Comparison of ENCODE assay signal across 18 cellular contexts in genomic region chr2:161430416-161430815, GRCh38. TPM values are rescaled to one million over a fixed set of nuclear protein-coding genes. Genes with fewer than 3 reads are reported as not detected.
A peak's percentile ranks its signal among the peaks of the same experiment; 100 is the strongest.
DNase-seq lines count a peak whose midpoint lies in the region; ATAC-seq, FAIRE-seq and TF ChIP-seq lines count a peak whose summit lies in the region.
"Had no signal": no experiment of that assay in that cellular context is flagged by ENCODE, and none has a peak within 500 bp of the region (broad histone marks: within the 10 kb centered on the region; RNA-seq: fewer than 3 reads in every experiment).

No MANE protein-coding gene starts in this region.

- 0% methylated on average over 4 of the region's 4 CpGs for WGBS in K562 (ENCODE audit: insufficient coverage, low coverage, missing lambda C conversion rate)

- BruUV-seq in K562 (replicated peaks; lab: Mats Ljungman, UMichigan): no TSS peak

- H3K9me1 ChIP-seq in K562 (ENCODE audit: control insufficient read depth, insufficient read depth, low read length): no peaks in the 10 kb centered on the region

- TF ChIP-seq POLR2A in GM12891 (IDR thresholded peaks at IDR 0.05; ENCODE audit: low read depth, low read length): no peak
- no peak for TF ChIP-seq POLR2A in K562 (conservative IDR thresholded peaks at IDR 0.05)

- CTCF ChIA-PET in K562 (lab: Yijun Ruan, JAX; ENCODE audit: low intra/inter-chr PET ratio): no interaction called here

- H3K4me2 ChIP-seq in K562 (ENCODE audit: insufficient read depth, low read length): no peak overlapping the region
- H3K4me2 ChIP-seq: BLaER1 had no signal

- H3K9me3 ChIP-seq in K562 (replicated peaks; ENCODE audit: control insufficient read depth, insufficient read depth, low read depth, low read length) (no peaks in the 10 kb centered on the region), BE2C (no peaks in the 10 kb centered on the region)
- H3K9me3 ChIP-seq: Caco-2, HAP-1 had no signal

- ATAC-seq in GM18868 (IDR thresholded peaks at IDR 0.05; ENCODE audit: unreplicated experiment): peak; percentile 35
- no peak; the same call in 2 of the 3 replicates for ATAC-seq in K562
- ATAC-seq: CD8-positive, alpha-beta T cell had no signal

- TF ChIP-seq CTCF in K562 (IDR thresholded peaks at IDR 0.05 in 2 of 3, conservative IDR thresholded peaks at IDR 0.05 in 1 of 3; ENCODE audit: insufficient read depth in 2 of 3, low read depth in 1 of 3, low read length in 3 of 3): no peak
- TF ChIP-seq CTCF in BE2C (IDR thresholded peaks at IDR 0.05; ENCODE audit: low read depth, low read length): no peak

- POLR2A ChIA-PET in K562 (lab: Yijun Ruan, JAX): no interaction called here

- intact Hi-C loops in K562 (cut with micrococcal nuclease): no loop called here

- DNase-seq in GM12891 (ENCODE audit: insufficient read length, low spot score) (no peak), K562 (ENCODE audit: extremely low read depth in 1 of 4, low spot score in 3 of 4) (no peak), BE2C (no peak), NK-92 (lab: John Stamatoyannopoulos, UW; ENCODE audit: unreplicated experiment) (no peak), amygdala (lab: John Stamatoyannopoulos, UW) (no peak)
- DNase-seq: Caco-2; CD4-positive, CD25-positive, alpha-beta regulatory T cell; CD8-positive, alpha-beta T cell; DMS 273 treated with DMSO at 0.1 percent for 48 hours; DND-41; GOT3; HFFc6 had no signal

- no peak overlapping the region for H3K9ac ChIP-seq in K562 (ENCODE audit: insufficient read depth in 1 of 2, low read depth in 2 of 2, low read length in 2 of 2)
- H3K9ac ChIP-seq: BLaER1 had no signal

- no peaks in the 10 kb centered on the region for H3K36me3 ChIP-seq in K562 (ENCODE audit: control insufficient read depth, insufficient read depth, low read length)
- no peaks in the 10 kb centered on the region for H3K36me3 ChIP-seq in BE2C
- H3K36me3 ChIP-seq: BLaER1, HAP-1 had no signal

- in situ Hi-C loops in K562 (cut with MboI): no loop called here

- H3K4me1 ChIP-seq in K562 (replicated peaks in 1 of 2; ENCODE audit: control insufficient read depth in 2 of 2, insufficient read depth in 2 of 2, low read length in 2 of 2) (peaks cover 0 to 12% of the 10 kb centered on the region in 2 experiments; a peak in 2 of 5 replicates), BE2C (no peaks in the 10 kb centered on the region)
- H3K4me1 ChIP-seq: Caco-2, HAP-1 had no signal

- no peak overlapping the region for H2AFZ ChIP-seq in K562 (ENCODE audit: low read depth, low read length)

- H3K27ac ChIP-seq in K562 (ENCODE audit: extremely low read depth, low read depth, low read length): no peak overlapping the region
- H3K27ac ChIP-seq: BLaER1, C4-2B had no signal

- TF ChIP-seq EP300 in K562 (IDR thresholded peaks at IDR 0.05; ENCODE audit: low read length): no peak

- H4K20me1 ChIP-seq in K562 (replicated peaks; ENCODE audit: control insufficient read depth, insufficient read depth, low read length): no peaks in the 10 kb centered on the region
- H4K20me1 ChIP-seq: BLaER1 had no signal

- no peak for TF ChIP-seq RAD21 in K562 (CRISPR knock-in tag; conservative IDR thresholded peaks at IDR 0.05 in 1 of 2, IDR thresholded peaks at IDR 0.05 in 1 of 2)

- FAIRE-seq in GM12891 (lab: Jason Lieb, UNC) (peak; percentile 13), K562 (lab: Jason Lieb, UNC) (peak; percentile 23)
- FAIRE-seq: H54 had no signal

- H3K4me3 ChIP-seq in K562 (no peak overlapping the region), BE2C (ENCODE audit: low read depth, low read length) (no peak overlapping the region)
- H3K4me3 ChIP-seq: BLaER1, HAP-1 had no signal

- H3K79me2 ChIP-seq in K562 (ENCODE audit: control insufficient read depth, insufficient read depth, low read length): no peaks in the 10 kb centered on the region

- H3K27me3 ChIP-seq in K562 (ENCODE audit: control insufficient read depth in 2 of 2, insufficient read depth in 2 of 2, low read length in 2 of 2) (peaks cover 22 to 23% of the 10 kb centered on the region in 2 experiments; a peak in 4 of 5 replicates), BE2C (peaks cover 45% of the 10 kb centered on the region)

TF ChIP-seq in GM12891, 5 proteins besides CTCF, POLR2A, EP300 and RAD21:
- TF ChIP-seq SPI1 (IDR thresholded peaks at IDR 0.05; ENCODE audit: low read depth, low read length) (no peak), POU2F2 (IDR thresholded peaks at IDR 0.05; ENCODE audit: low read depth, low read length) (no peak), PAX5 (IDR thresholded peaks at IDR 0.05; ENCODE audit: insufficient read depth, low read length, severe bottlenecking) (no peak), POLR2AphosphoS5 (IDR thresholded peaks at IDR 0.05; ENCODE audit: low read depth, low read length) (no peak), TAF1 (IDR thresholded peaks at IDR 0.05; ENCODE audit: low read depth, low read length) (no peak)

TF ChIP-seq in K562, 482 proteins besides CTCF, POLR2A, EP300 and RAD21:
- TF ChIP-seq SRSF9 (IDR thresholded peaks at IDR 0.05; ENCODE audit: borderline replicate concordance, low read depth, low read length): no peak
TF ChIP-seq in K562: peak in this region for 0.

RNA-seq across cellular contexts. Expression of gene TBR1, which starts 14.3 kb away (rescaled TPM):
- not detected for polyA plus RNA-seq in GM12891 (2012; ENCODE audit: low read depth, missing spikeins)
- 0.09 TPM in 1 of 2 replicates, not detected in the other for total RNA-seq in K562 (2011; cell fraction: chromatin; rRNA removed; ENCODE audit: low replicate concordance)
- not detected in 2 replicates for total RNA-seq in K562 (2011; cell fraction: nucleolus; rRNA removed)
- 0.23 TPM in 1 of 2 replicates, not detected in the other for total RNA-seq in K562 (2011; cell fraction: nucleoplasm; rRNA removed)
- total RNA-seq in K562 (2014; rRNA removed): 0.04 and 0.09 TPM in 2 replicates
- total RNA-seq in K562 (2014; rRNA removed; fragmentation: Illumina TruSeq; extraction: Trizol): not detected in 2 replicates
- total RNA-seq in K562 (2015; rRNA removed; fragmentation: Illumina TruSeq; extraction: Trizol): 0.04 TPM in 1 of 2 replicates, not detected in the other
- not detected in 2 replicates for total RNA-seq in K562 (2021)
- polyA plus RNA-seq in K562 (2011; rRNA removed): 0.01 TPM in 1 of 2 replicates, not detected in the other
- not detected in 2 replicates for polyA plus RNA-seq in K562 (2011; cell fraction: cytosol; rRNA removed)
- polyA plus RNA-seq in K562 (2011; cell fraction: nucleus; rRNA removed): 0.04 TPM in 2 replicates
- 0.03 TPM in 1 of 2 replicates, not detected in the other for polyA plus RNA-seq in K562 (2012)
- 0.01 TPM in 1 of 2 replicates, not detected in the other for polyA plus RNA-seq in K562 (2014; fragmentation: Illumina TruSeq; extraction: Trizol)
- polyA plus RNA-seq in K562 (2014; fragmentation: Nextera tagmentation; extraction: Ambion mirVana): not detected
- polyA plus RNA-seq in K562 (2014; rRNA removed): 0.01 TPM in 1 of 2 replicates, not detected in the other
- polyA minus RNA-seq in K562 (2011; rRNA and poly(A)+ RNA removed): 0.04 TPM in 1 of 2 replicates, not detected in the other
- polyA minus RNA-seq in K562 (2011; cell fraction: cytosol; rRNA and poly(A)+ RNA removed): not detected in 2 replicates
- polyA minus RNA-seq in K562 (2011; cell fraction: nucleus; rRNA and poly(A)+ RNA removed): under 0.01 and 0.11 TPM in 2 replicates
- not detected for polyA plus RNA-seq in BE2C (2012; ENCODE audit: insufficient read depth, insufficient read length, low read depth)
- total RNA-seq: A172 had no signal
- polyA plus RNA-seq: CD4-positive, CD25-positive, alpha-beta regulatory T cell had no signal
